8 cellular contexts compared by ENCODE assay signal in genomic region chr17:82065193-82065637, GRCh38. TPM values are rescaled to one million over a fixed set of nuclear protein-coding genes. Genes with fewer than 3 reads are reported as not detected.
DNase-seq lines count a peak whose midpoint lies in the region; ATAC-seq and TF ChIP-seq lines count a peak whose summit lies in the region.

No MANE protein-coding gene starts in this region.

- in situ Hi-C loops in astrocyte of the spinal cord (cut with HindIII; ENCODE audit: low sequenced_read_pairs): no loop called here

- intact Hi-C loops in left colon (cut with DNase I, micrococcal nuclease): no loop called here

- H3K4me3 ChIP-seq in astrocyte of the spinal cord (ENCODE audit: low read depth, low read length) (peak overlapping the region; percentile 70), subcutaneous abdominal adipose tissue (ENCODE audit: low read depth in 1 of 5, low read length in 5 of 5) (peak overlapping the region in 4 of 5 donors; percentile 71 to 84 (median 76))

- H3K27me3 ChIP-seq in subcutaneous abdominal adipose tissue (ENCODE audit: control insufficient read depth in 5 of 5, insufficient read depth in 4 of 5, low read length in 5 of 5): no peaks in the 10 kb centered on the region

- ATAC-seq in left colon: peak; percentile 33

- H3K27ac ChIP-seq in subcutaneous abdominal adipose tissue (ENCODE audit: low read depth, low read length): peak overlapping the region; percentile 54

- TF ChIP-seq CTCF in astrocyte of the spinal cord (IDR thresholded peaks at IDR 0.05; ENCODE audit: low read depth, low read length): no peak

- peak overlapping the region; percentile 56 to 99 (median 94) for H3K9ac ChIP-seq in subcutaneous abdominal adipose tissue (ENCODE audit: low read length in 5 of 5)

- no peaks in the 10 kb centered on the region for H3K9me3 ChIP-seq in subcutaneous abdominal adipose tissue (ENCODE audit: control insufficient read depth in 5 of 5, low read length in 5 of 5)

- peaks cover 0 to 38% (median 34%) of the 10 kb centered on the region in 5 donors for H3K36me3 ChIP-seq in subcutaneous abdominal adipose tissue (ENCODE audit: control insufficient read depth in 5 of 5, insufficient read depth in 5 of 5, low read length in 5 of 5)

- DNase-seq in stimulated activated CD4-positive, alpha-beta T cell treated with anti-CD3 and anti-CD28 coated beads, Interleukin-2, amount 100 ng/mL, for 4 hours (ENCODE audit: low read depth): peak; percentile 23
- DNase-seq in stimulated activated CD4-positive, alpha-beta T cell treated with anti-CD3 and anti-CD28 coated beads, Interleukin-4, amount 100 ng/mL, for 24 hours: no peak
- DNase-seq in LHCN-M2 (ENCODE audit: low read depth) (peak; percentile 22), astrocyte of the spinal cord (ENCODE audit: low read depth, low spot score) (peak; percentile 17), left colon (peak in 1 of 2 donors; percentile 32), mesenteric fat pad (ENCODE audit: low spot score) (no peak), NCI-H774 (lab: John Stamatoyannopoulos, UW) (no peak)

- H3K4me1 ChIP-seq in subcutaneous abdominal adipose tissue (ENCODE audit: control insufficient read depth in 5 of 5, insufficient read depth in 5 of 5, low read length in 5 of 5): peaks cover 0 to 32% (median 30%) of the 10 kb centered on the region in 5 donors

RNA-seq across cellular contexts. Expression of gene DUS1L, which starts 0.4 kb away (rescaled TPM):
- total RNA-seq in LHCN-M2 (2014; rRNA removed) (75.8 and 86.1 TPM in 2 replicates), left colon (100 to 1,000 TPM; 127 to 146 TPM), mesenteric fat pad (103 TPM)
- polyA plus RNA-seq in LHCN-M2 (2012): 49.1 TPM

RNA-seq across cellular contexts. Expression of gene GPS1, which starts 13.5 kb away (rescaled TPM):
- total RNA-seq in LHCN-M2 (2014; rRNA removed): 144 and 149 TPM in 2 replicates
- polyA plus RNA-seq in LHCN-M2 (2012): 131 TPM
- 10 to 100 TPM; 80.7 to 87.4 TPM for total RNA-seq in left colon
- total RNA-seq in mesenteric fat pad: 85.8 TPM

RNA-seq across cellular contexts. Expression of gene RFNG, which starts 13.6 kb away (rescaled TPM):
- total RNA-seq in LHCN-M2 (2014; rRNA removed) (31.5 and 35.1 TPM in 2 replicates), left colon (10 to 100 TPM; 31.5 to 32.3 TPM), mesenteric fat pad (46.1 TPM)
- 42.8 TPM for polyA plus RNA-seq in LHCN-M2 (2012)

RNA-seq across cellular contexts. Expression of gene DCXR, which starts 27.7 kb away (rescaled TPM):
- total RNA-seq in LHCN-M2 (2014; rRNA removed) (88.0 and 90.5 TPM in 2 replicates), left colon (100 to 1,000 TPM; 111 to 137 TPM), mesenteric fat pad (157 TPM)
- 100 TPM for polyA plus RNA-seq in LHCN-M2 (2012)

RNA-seq across cellular contexts. Expression of gene FASN, which starts 32.8 kb away (rescaled TPM):
- 69.0 and 69.2 TPM in 2 replicates for total RNA-seq in LHCN-M2 (2014; rRNA removed)
- polyA plus RNA-seq in LHCN-M2 (2012): 46.6 TPM
- total RNA-seq in left colon: 100 to 1,000 TPM in 1 of 2 donors, 10 to 100 TPM in 1; 89.0 to 171 TPM
- 1,109 TPM for total RNA-seq in mesenteric fat pad

Comparison
In these comparisons a context has a peak if more than half of its experiments do, and no peak if none do; other contexts are left out.
1. DNase-seq: peak in stimulated activated CD4-positive, alpha-beta T cell treated with anti-CD3 and anti-CD28 coated beads, Interleukin-2, amount 100 ng/mL, for 4 hours (single experiment), LHCN-M2 (single experiment) and astrocyte of the spinal cord (single experiment); none in stimulated activated CD4-positive, alpha-beta T cell treated with anti-CD3 and anti-CD28 coated beads, Interleukin-4, amount 100 ng/mL, for 24 hours (single experiment), mesenteric fat pad (single experiment) and NCI-H774 (single experiment).